6 cellular contexts compared by ENCODE assay signal in the genomic region with DNA sequence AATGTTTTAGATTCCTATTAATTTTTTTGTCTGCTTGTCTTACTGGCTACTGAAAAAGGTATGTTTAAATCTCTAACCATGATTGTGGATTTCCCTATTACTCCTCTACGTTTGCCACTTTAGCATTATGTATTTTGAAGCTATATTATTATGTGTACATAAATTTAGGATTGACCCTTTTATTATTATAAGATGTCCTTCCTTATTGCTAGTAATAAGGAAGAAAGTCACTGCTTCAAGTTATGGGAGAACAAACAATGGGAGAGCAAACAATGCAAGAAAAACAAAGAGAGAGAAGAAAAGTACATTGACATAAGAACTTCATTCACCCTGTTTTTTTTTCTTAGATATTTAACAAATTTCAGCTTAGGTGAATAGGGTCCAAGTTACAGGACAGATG. TPM values are rescaled to one million over a fixed set of nuclear protein-coding genes. Genes with fewer than 3 reads are reported as not detected.
"Had no signal": no experiment of that assay in that cellular context is flagged by ENCODE, and none has a peak within 500 bp of the region (broad histone marks: within the 10 kb centered on the region; RNA-seq: fewer than 3 reads in every experiment).

No MANE protein-coding gene starts in this region.

RNA-seq across cellular contexts. Expression of a gene that starts 23.2 kb away (rescaled TPM):
- total RNA-seq: GM23248, H4, H7, HepG2, HFFc6, HT1080 had no signal
- polyA plus RNA-seq: GM23248, HepG2 had no signal
